In genomic region chr22:47676685-47677084, GRCh38 we compare ENCODE assay signal across 15 cellular contexts.
DNase-seq lines count a peak whose midpoint lies in the region; ATAC-seq, FAIRE-seq and TF ChIP-seq lines count a peak whose summit lies in the region.
"Had no signal": no experiment of that assay in that cellular context is flagged by ENCODE, and none has a peak within 500 bp of the region (broad histone marks: within the 10 kb centered on the region; RNA-seq: fewer than 3 reads in every experiment).

No MANE protein-coding gene starts in this region.

- H3K23ac ChIP-seq in H9 (ENCODE audit: insufficient read length, low read depth, low read length) (no peak overlapping the region), H1 (ENCODE audit: insufficient read length) (no peak overlapping the region), mesendoderm (ENCODE audit: low read length) (no peak overlapping the region)

- CTCF ChIA-PET in H1 (lab: Charles Lee; ENCODE audit: partially characterized antibody): interaction anchor here (0.6 kb wide), 1 partner anchor 12 kb away, joined by 3 read pairs; no protein-coding TSS in a partner anchor

- H3K23me2 ChIP-seq in H9 (ENCODE audit: insufficient read length, low read depth, low read length, poor library complexity, severe bottlenecking) (no peaks in the 10 kb centered on the region), H1 (ENCODE audit: low read depth, low read length) (peaks cover 7% of the 10 kb centered on the region; the same call in 1 of the 2 replicates)

- H3K9me3 ChIP-seq in H9 (ENCODE audit: control insufficient read depth, low read depth, low read length) (no peaks in the 10 kb centered on the region), H1 (ENCODE audit: insufficient read depth in 2 of 2, low read depth in 1 of 2, low read length in 1 of 2) (peaks cover 0 to under 1% of the 10 kb centered on the region in 2 experiments; a peak in 1 of 4 replicates)
- H3K9me3 ChIP-seq: Caco-2, HAP-1 had no signal

- H3K56ac ChIP-seq in H9 (ENCODE audit: insufficient read length, low read depth, low read length) (no peak overlapping the region), H1 (replicated peaks; ENCODE audit: insufficient read length, low read depth, low read length) (no peak overlapping the region), mesendoderm (ENCODE audit: low read length) (peak overlapping the region; percentile 27)

- H3K27me3 Mint-ChIP-seq in H9 (ENCODE audit: low read depth): peaks cover 39% of the 10 kb centered on the region

- H2BK12ac ChIP-seq in H9 (ENCODE audit: insufficient read length, low read depth, low read length) (no peak overlapping the region), H1 (ENCODE audit: low read depth, low read length) (no peak overlapping the region; the same call in 1 of the 2 replicates)

- H3K79me2 ChIP-seq in H9 (ENCODE audit: insufficient read depth, low read length) (no peaks in the 10 kb centered on the region), H1 (ENCODE audit: control insufficient read depth in 1 of 2, insufficient read depth in 2 of 2, low read length in 2 of 2) (no peaks in the 10 kb centered on the region), mesendoderm (ENCODE audit: control insufficient read depth, insufficient read depth, low read length) (no peaks in the 10 kb centered on the region)

- H4K8ac ChIP-seq in H9 (replicated peaks; ENCODE audit: insufficient read length, low read depth, low read length) (no peak overlapping the region), H1 (ENCODE audit: extremely low read depth, insufficient read depth, low read length) (no peak overlapping the region), mesendoderm (ENCODE audit: low read depth, low read length) (no peak overlapping the region)

- peaks cover 5 to 11% of the 10 kb centered on the region in 2 experiments for H3K9me3 Mint-ChIP-seq in H9
- H3K9me3 Mint-ChIP-seq: CD8-positive, alpha-beta T cell had no signal

- H2AFZ ChIP-seq in H9 (ENCODE audit: low read length) (no peak overlapping the region), H1 (ENCODE audit: low read length) (no peak overlapping the region)

- no peaks in the 10 kb centered on the region for H3K27me3 ChIP-seq in H9 (ENCODE audit: insufficient read depth, low read length)
- H3K27me3 ChIP-seq in H1 (replicated peaks in 1 of 4; ENCODE audit: control insufficient read depth in 3 of 4, extremely low read depth in 1 of 4, insufficient read depth in 3 of 4, low read length in 3 of 4): peaks cover 0 to 4% (median 1%) of the 10 kb centered on the region in 4 experiments; a peak in 2 of 7 replicates
- H3K27me3 ChIP-seq in mesendoderm (ENCODE audit: insufficient read depth, low read length, poor library complexity): no peaks in the 10 kb centered on the region

- no peaks in the 10 kb centered on the region for H3K36me3 ChIP-seq in H1 (ENCODE audit: control insufficient read depth in 2 of 4, insufficient read depth in 4 of 4, low read length in 3 of 4)
- no peaks in the 10 kb centered on the region for H3K36me3 ChIP-seq in mesendoderm (ENCODE audit: control insufficient read depth, insufficient read depth, low read length)
- H3K36me3 ChIP-seq: HAP-1 had no signal

- H4K20me1 ChIP-seq in H9 (ENCODE audit: control insufficient read depth, insufficient read depth, insufficient read length): no peaks in the 10 kb centered on the region
- H4K20me1 ChIP-seq in H1 (replicated peaks in 1 of 2; ENCODE audit: control insufficient read depth in 1 of 2, insufficient read depth in 2 of 2, low read length in 2 of 2): no peaks in the 10 kb centered on the region

- TF ChIP-seq CTCF in H9 (conservative IDR thresholded peaks at IDR 0.05): no peak
- TF ChIP-seq CTCF in H1 (IDR thresholded peaks at IDR 0.05; ENCODE audit: control extremely low read depth in 1 of 3, insufficient read depth in 1 of 3, low read depth in 1 of 3, low read length in 3 of 3): no peak

- no peak overlapping the region; a peak in 1 of 7 replicates for H3K27ac Mint-ChIP-seq in H9
- H3K27ac Mint-ChIP-seq: CD8-positive, alpha-beta T cell; HFFc6 had no signal

- H2BK5ac ChIP-seq in H9 (ENCODE audit: insufficient read length, low read length): no peak overlapping the region
- H2BK5ac ChIP-seq in H1 (ENCODE audit: low read depth, low read length): peak overlapping the region; percentile 63; the same call in 1 of the 2 replicates
- no peak overlapping the region for H2BK5ac ChIP-seq in mesendoderm (ENCODE audit: low read length)

- H3K14ac ChIP-seq in H9 (ENCODE audit: insufficient read depth, low read length) (peak overlapping the region; percentile 24; the same call in 1 of the 2 replicates), H1 (ENCODE audit: insufficient read length) (no peak overlapping the region)

- H3K4me3 Mint-ChIP-seq in H9: no peak overlapping the region; a peak in 1 of 5 replicates
- H3K4me3 Mint-ChIP-seq: CD8-positive, alpha-beta T cell; HFFc6 had no signal

- H3K4me3 ChIP-seq in H1 (ENCODE audit: extremely low read depth in 1 of 4, insufficient read depth in 2 of 4, low read depth in 3 of 4, low read length in 4 of 4) (peak overlapping the region in 1 of 4 experiments; percentile 12; a peak in 1 of 8 replicates), mesendoderm (ENCODE audit: low read length) (no peak overlapping the region)
- H3K4me3 ChIP-seq: HAP-1 had no signal

- H2AK5ac ChIP-seq in H9 (ENCODE audit: insufficient read length, low read length): no peak overlapping the region
- no peak overlapping the region for H2AK5ac ChIP-seq in H1 (ENCODE audit: low read depth, low read length)
- H2AK5ac ChIP-seq in mesendoderm (ENCODE audit: low read length): no peak overlapping the region

- H3K36me3 Mint-ChIP-seq in H9 (ENCODE audit: insufficient read depth in 1 of 3, low read depth in 3 of 3): peaks cover 2 to 5% (median 5%) of the 10 kb centered on the region in 3 experiments
- H3K36me3 Mint-ChIP-seq: CD8-positive, alpha-beta T cell had no signal

- H3T11ph ChIP-seq in H9 (ENCODE audit: low read length): no peak overlapping the region

- no peak for TF ChIP-seq POLR2A in H1 (IDR thresholded peaks at IDR 0.05; ENCODE audit: control extremely low read depth in 1 of 2, low read depth in 2 of 2, low read length in 2 of 2)

- H2BK20ac ChIP-seq in H9 (ENCODE audit: low read depth, low read length, poor library complexity, severe bottlenecking) (no peak overlapping the region), H1 (ENCODE audit: low read length) (peak overlapping the region; percentile 90; the same call in 1 of the 2 replicates)

- TF ChIP-seq RAD21 in H1 (IDR thresholded peaks at IDR 0.05 in 1 of 2, conservative IDR thresholded peaks at IDR 0.05 in 1 of 2; ENCODE audit: low read depth in 2 of 2, low read length in 2 of 2): no peak

- TF ChIP-seq EP300 in H1 (IDR thresholded peaks at IDR 0.05; ENCODE audit: borderline replicate concordance in 1 of 2, low read depth in 2 of 2, low read length in 2 of 2): no peak

- no peak overlapping the region for H4K91ac ChIP-seq in H9 (ENCODE audit: insufficient read length, low read depth, low read length)
- H4K91ac ChIP-seq in H1 (replicated peaks; ENCODE audit: insufficient read length, low read length): peak overlapping the region; percentile 86

- H2BK120ac ChIP-seq in H9 (ENCODE audit: low read depth, low read length, poor library complexity, severe bottlenecking) (no peak overlapping the region), H1 (replicated peaks; ENCODE audit: low read depth, low read length) (peak overlapping the region; percentile 1), mesendoderm (ENCODE audit: low read depth, low read length) (no peak overlapping the region)

- H4K5ac ChIP-seq in H9 (ENCODE audit: insufficient read length, low read depth, low read length): no peak overlapping the region
- peak overlapping the region; percentile 27 for H4K5ac ChIP-seq in H1 (ENCODE audit: insufficient read length, low read depth, low read length)
- no peak overlapping the region for H4K5ac ChIP-seq in mesendoderm (ENCODE audit: low read length)

- H3K4me1 Mint-ChIP-seq in H9: peaks cover 69 to 72% of the 10 kb centered on the region in 2 experiments

- no peak overlapping the region for H3K9ac ChIP-seq in H9 (ENCODE audit: extremely low read depth, insufficient read length, low read length)
- H3K9ac ChIP-seq in H1 (replicated peaks in 1 of 4; ENCODE audit: extremely low read depth in 1 of 4, low read depth in 3 of 4, low read length in 3 of 4): no peak overlapping the region
- no peak overlapping the region for H3K9ac ChIP-seq in mesendoderm (ENCODE audit: low read length)

- no CpG with 5 or more reads among the region's 3 CpGs for WGBS in H9 (ENCODE audit: extremely low coverage, insufficient read length, low lambda C conversion rate)
- WGBS in H1 (ENCODE audit: extremely low coverage in 1 of 2, insufficient coverage in 1 of 2, insufficient read length in 1 of 2, insufficient replicate concordance in 2 of 2, low coverage in 1 of 2, low lambda C conversion rate in 2 of 2, missing lambda C conversion rate in 1 of 2), 2 experiments: 83% methylated on average over 3 of the region's 3 CpGs; no CpG with 5 or more reads in 1 of the 2 experiments
- no CpG with 5 or more reads among the region's 3 CpGs for WGBS in mesendoderm (ENCODE audit: extremely low coverage, insufficient coverage, low lambda C conversion rate)

- H3K79me1 ChIP-seq in H9 (ENCODE audit: insufficient read depth, low read depth, low read length, poor library complexity, severe bottlenecking) (no peaks in the 10 kb centered on the region), H1 (ENCODE audit: low read depth, low read length) (no peaks in the 10 kb centered on the region), mesendoderm (ENCODE audit: low read length) (no peaks in the 10 kb centered on the region)

- no peak for FAIRE-seq in H1 (lab: Jason Lieb, UNC)
- FAIRE-seq: G401.6, GM12892 had no signal

- no peak overlapping the region for H3K4ac ChIP-seq in H9 (ENCODE audit: low read depth, low read length)
- H3K4ac ChIP-seq in H1 (replicated peaks; ENCODE audit: insufficient read length, low read depth, low read length): peak overlapping the region; percentile 69
- no peak overlapping the region for H3K4ac ChIP-seq in mesendoderm (ENCODE audit: low read depth, low read length)

- no peak for ATAC-seq in HG03442 (IDR thresholded peaks at IDR 0.05; ENCODE audit: unreplicated experiment)
- ATAC-seq: CD8-positive, alpha-beta T cell had no signal

- POLR2A ChIA-PET in H1 (lab: Charles Lee; ENCODE audit: partially characterized antibody): no interaction called here

- no peak for DNase-seq in H9
- no peak for DNase-seq in H1 (ENCODE audit: low read depth in 1 of 2, low spot score in 2 of 2)
- DNase-seq in mesendoderm: no peak
- DNase-seq in activated CD4-positive, alpha-beta T cell treated with anti-CD3 and anti-CD28 coated beads, Interleukin-2, amount 50 U/mL, for 48 hours: no peak
- DNase-seq in SW 1271 (lab: John Stamatoyannopoulos, UW): no peak
- DNase-seq: C1 segment of cervical spinal cord; Caco-2; CD8-positive, alpha-beta T cell; DMS153; DND-41; HFFc6 had no signal

- H3K4me1 ChIP-seq in H9 (ENCODE audit: insufficient read depth, low read length): peaks cover 22% of the 10 kb centered on the region; the same call in 1 of the 2 replicates
- H3K4me1 ChIP-seq in H1 (replicated peaks in 1 of 4; ENCODE audit: control insufficient read depth in 3 of 4, insufficient read depth in 4 of 4, low read length in 3 of 4): peaks cover 10 to 26% (median 15%) of the 10 kb centered on the region in 4 experiments
- peaks cover 13% of the 10 kb centered on the region for H3K4me1 ChIP-seq in mesendoderm (ENCODE audit: control insufficient read depth, low read depth, low read length)
- H3K4me1 ChIP-seq: Caco-2, HAP-1 had no signal

- H3K27ac ChIP-seq in H9 (ENCODE audit: insufficient read length, low read depth, low read length) (no peak overlapping the region), H1 (ENCODE audit: low read depth, low read length) (no peak overlapping the region), mesendoderm (ENCODE audit: low read depth, low read length) (no peak overlapping the region)

- no peak overlapping the region for H2BK15ac ChIP-seq in H9 (ENCODE audit: low read depth, low read length)
- H2BK15ac ChIP-seq in H1 (ENCODE audit: low read length): no peak overlapping the region
- H2BK15ac ChIP-seq in mesendoderm (replicated peaks; ENCODE audit: low read depth): no peak overlapping the region

- H3K4me2 ChIP-seq in H9 (ENCODE audit: insufficient read depth, insufficient read length, low read length) (no peak overlapping the region), H1 (ENCODE audit: insufficient read depth in 1 of 2, low read depth in 2 of 2, low read length in 2 of 2) (no peak overlapping the region), mesendoderm (ENCODE audit: low read length) (no peak overlapping the region)

- H3K18ac ChIP-seq in H9 (ENCODE audit: insufficient read length, low read depth, low read length) (no peak overlapping the region), H1 (ENCODE audit: extremely low read depth, low read length) (peak overlapping the region; percentile 51; the same call in 1 of the 2 replicates), mesendoderm (ENCODE audit: low read length) (no peak overlapping the region)
